ENCODE assay signal across 8 cellular contexts in the genomic region with DNA sequence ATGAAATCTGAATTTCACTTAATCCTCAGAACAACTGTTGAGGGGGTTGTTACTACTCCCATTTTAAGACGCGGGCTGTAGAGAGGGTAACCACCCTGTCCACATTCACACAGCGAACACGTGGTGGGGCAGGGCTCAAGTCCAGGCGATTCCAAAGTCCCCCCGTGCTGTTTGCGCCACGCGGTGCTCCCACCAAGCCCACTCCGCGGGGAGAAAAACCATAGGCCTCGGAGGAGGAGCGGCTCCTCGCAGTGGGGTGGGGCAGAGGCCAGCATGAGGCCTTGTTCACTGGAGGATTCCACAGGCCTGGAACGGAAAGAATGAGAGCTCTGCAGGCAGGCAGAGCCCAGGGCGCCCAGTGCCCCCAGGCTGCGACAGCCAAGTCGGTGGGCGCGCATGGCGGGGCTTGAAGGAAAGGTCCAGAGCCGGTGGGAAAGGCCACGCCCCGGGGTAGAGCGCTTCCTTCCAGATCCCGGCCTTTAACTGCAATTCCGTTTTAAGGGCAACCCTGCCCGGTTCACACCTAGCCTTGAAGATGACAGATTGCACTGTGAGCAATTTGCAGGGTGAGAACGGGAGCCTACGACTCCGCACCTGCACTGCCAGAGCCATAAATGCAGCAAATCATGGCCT.
DNase-seq lines count a peak whose midpoint lies in the region; ATAC-seq and TF ChIP-seq lines count a peak whose summit lies in the region.

No MANE protein-coding gene starts in this region.

- WGBS in heart left ventricle, 4 donors = 29 to 55% (median 36%) methylated on average over 21 to 31 of the region's 31 CpGs

- no peaks in the 10 kb centered on the region for H3K9me3 Mint-ChIP-seq in activated naive CD4-positive, alpha-beta T cell treated with anti-CD3 and anti-CD28 coated beads, Interleukin-2, amount 10 ng/mL, durations not matched to agents 7 days and 5 days

- no peak for TF ChIP-seq POLR2A in heart left ventricle (IDR thresholded peaks at IDR 0.05)

- no peaks in the 10 kb centered on the region for H3K36me3 ChIP-seq in heart left ventricle

- intact Hi-C loops in Right ventricle myocardium inferior (cut with DNase I) = loop anchor here (2.0 to 10.0 kb wide), 3 partner anchors 232 to 456 kb away; no protein-coding TSS in a partner anchor
- intact Hi-C loops in cardiac septum (cut with DNase I) = loop anchor here (1.0 to 5.0 kb wide), 9 partner anchors 14 to 963 kb away; partner anchors contain the start of gene TBL1XR1
- intact Hi-C loops in heart left ventricle (cut with DNase I) = loop anchor here in 9 of 10 donors (1.0 to 10.0 kb wide), 13 partner anchors 64 to 1028 kb away; partner anchors contain the start of gene TBL1XR1 (in 7 of the 9)

- H3K4me1 Mint-ChIP-seq in activated naive CD4-positive, alpha-beta T cell treated with anti-CD3 and anti-CD28 coated beads, Interleukin-2, amount 10 ng/mL, durations not matched to agents 7 days and 5 days = peaks cover 55% of the 10 kb centered on the region

- no peak for DNase-seq in Right ventricle myocardium inferior (ENCODE audit: missing footprints)
- DNase-seq in cardiac septum (ENCODE audit: low spot score) = no peak
- DNase-seq in HT1080 (ENCODE audit: low read depth) = peak; percentile 60
- DNase-seq in RPMI7951 (ENCODE audit: low read depth) = peak; percentile 67
- DNase-seq in activated naive CD4-positive, alpha-beta T cell treated with anti-CD3 and anti-CD28 coated beads, Interleukin-2, amount 10 ng/mL, durations not matched to agents 7 days and 5 days = peak; percentile 62
- peak; percentile 33 to 77 (median 48) for DNase-seq in heart left ventricle
- DNase-seq in putamen (ENCODE audit: low spot score) = peak; percentile 21
- no peak for DNase-seq in NCI-H446 treated with DMSO at 0.1 percent for 48 hours (lab: John Stamatoyannopoulos, UW)

- H3K4me3 Mint-ChIP-seq in activated naive CD4-positive, alpha-beta T cell treated with anti-CD3 and anti-CD28 coated beads, Interleukin-2, amount 10 ng/mL, durations not matched to agents 7 days and 5 days = peak overlapping the region; percentile 73

- H3K4me3 ChIP-seq in heart left ventricle = peak overlapping the region in 10 of 12 donors; percentile 4 to 57 (median 42)

- no peak for TF ChIP-seq CTCF in heart left ventricle (IDR thresholded peaks at IDR 0.05)

- peak overlapping the region; percentile 73 to 95 (median 91) for H3K27ac ChIP-seq in heart left ventricle

- no peaks in the 10 kb centered on the region for H3K9me3 ChIP-seq in heart left ventricle

- CTCF ChIA-PET in activated naive CD4-positive, alpha-beta T cell treated with anti-CD3 and anti-CD28 coated beads, Interleukin-2, amount 10 ng/mL, durations not matched to agents 7 days and 5 days (lab: Charles Lee) = interaction anchor here (0.9 to 2.7 kb wide), 7 partner anchors 13 to 420 kb away, joined by 3 to 21 read pairs (median 3); partner anchors contain the start of gene TBL1XR1

- peak overlapping the region; percentile 99 for H3K27ac Mint-ChIP-seq in activated naive CD4-positive, alpha-beta T cell treated with anti-CD3 and anti-CD28 coated beads, Interleukin-2, amount 10 ng/mL, durations not matched to agents 7 days and 5 days

- peak; percentile 8 for ATAC-seq in Right ventricle myocardium inferior
- ATAC-seq in heart left ventricle = peak in 2 of 4 donors; percentile 1 to 5

- H3K27me3 ChIP-seq in heart left ventricle = no peaks in the 10 kb centered on the region

- peaks cover 5% of the 10 kb centered on the region for H3K27me3 Mint-ChIP-seq in activated naive CD4-positive, alpha-beta T cell treated with anti-CD3 and anti-CD28 coated beads, Interleukin-2, amount 10 ng/mL, durations not matched to agents 7 days and 5 days

- peaks cover 1% of the 10 kb centered on the region for H3K36me3 Mint-ChIP-seq in activated naive CD4-positive, alpha-beta T cell treated with anti-CD3 and anti-CD28 coated beads, Interleukin-2, amount 10 ng/mL, durations not matched to agents 7 days and 5 days

- peaks cover 11 to 68% (median 60%) of the 10 kb centered on the region in 12 donors for H3K4me1 ChIP-seq in heart left ventricle

Comparison
In these comparisons a context has a peak if more than half of its experiments do, and no peak if none do; other contexts are left out.
1. DNase-seq: peak in HT1080 (single experiment), RPMI7951 (single experiment), activated naive CD4-positive, alpha-beta T cell treated with anti-CD3 and anti-CD28 coated beads, Interleukin-2, amount 10 ng/mL, durations not matched to agents 7 days and 5 days (single experiment), heart left ventricle (5 of 5) and putamen (single experiment); none in Right ventricle myocardium inferior (single experiment), cardiac septum (single experiment) and NCI-H446 treated with DMSO at 0.1 percent for 48 hours (single experiment).